ENCODE assay signal across 17 cellular contexts in genomic region chr1:92478393-92478792, GRCh38. TPM values are rescaled to one million over a fixed set of nuclear protein-coding genes. Genes with fewer than 3 reads are reported as not detected.
DNase-seq lines count a peak whose midpoint lies in the region; ATAC-seq and TF ChIP-seq lines count a peak whose summit lies in the region.
"Had no signal": no experiment of that assay in that cellular context is flagged by ENCODE, and none has a peak within 500 bp of the region (broad histone marks: within the 10 kb centered on the region; RNA-seq: fewer than 3 reads in every experiment).

No MANE protein-coding gene starts in this region.

- H3K4me1 ChIP-seq in foreskin keratinocyte, result no peaks in the 10 kb centered on the region
- H3K4me1 ChIP-seq in effector memory CD4-positive, alpha-beta T cell (ENCODE audit: control insufficient read depth, insufficient read depth, low read length, poor library complexity, severe bottlenecking), result peaks cover 20% of the 10 kb centered on the region
- H3K4me1 ChIP-seq in tibial artery, result peaks cover 0 to 33% (median 32%) of the 10 kb centered on the region in 4 donors
- H3K4me1 ChIP-seq: BE2C had no signal

- CTCF ChIA-PET in CD4-positive, alpha-beta T cell (lab: Charles Lee), result no interaction called here
- CTCF ChIA-PET in activated CD4-positive, alpha-beta memory T cell treated with anti-CD3 and anti-CD28 coated beads for 36 hours (lab: Charles Lee), result interaction anchor here (0.7 to 1.6 kb wide), 5 partner anchors 9 to 168 kb away, joined by 3 to 6 read pairs (median 4); partner anchors contain the start of gene GFI1

- no peak for ATAC-seq in CD4-positive, alpha-beta T cell (ENCODE audit: poor library complexity)
- ATAC-seq in foreskin keratinocyte, result peak; percentile 46
- no peak for ATAC-seq in stimulated activated memory B cell treated with anti-CD40 and anti-IgM and Interleukin-4, amounts not matched to agents 10 μg/mL and 1 μg/mL and 100 μg/mL, for 72 hours

- H3K9me3 Mint-ChIP-seq in CD4-positive, alpha-beta T cell, result no peaks in the 10 kb centered on the region
- no peaks in the 10 kb centered on the region for H3K9me3 Mint-ChIP-seq in activated CD4-positive, alpha-beta memory T cell treated with anti-CD3 and anti-CD28 coated beads for 36 hours
- H3K9me3 Mint-ChIP-seq in stimulated activated memory B cell treated with anti-CD40 and anti-IgM and Interleukin-4, amounts not matched to agents 10 μg/mL and 1 μg/mL and 100 μg/mL, for 72 hours, result peaks cover 2% of the 10 kb centered on the region
- H3K9me3 Mint-ChIP-seq: mesothelial cell of epicardium had no signal

- H3K9me3 ChIP-seq in CD4-positive, alpha-beta T cell (ENCODE audit: control insufficient read depth, low read length), result no peaks in the 10 kb centered on the region
- no peaks in the 10 kb centered on the region for H3K9me3 ChIP-seq in effector memory CD4-positive, alpha-beta T cell (ENCODE audit: control insufficient read depth, low read length)
- no peaks in the 10 kb centered on the region for H3K9me3 ChIP-seq in tibial artery
- H3K9me3 ChIP-seq: BE2C, ovary had no signal

- no peaks in the 10 kb centered on the region for H3K36me3 ChIP-seq in effector memory CD4-positive, alpha-beta T cell (ENCODE audit: control insufficient read depth, insufficient read depth, low read length)
- no peaks in the 10 kb centered on the region for H3K36me3 ChIP-seq in tibial artery
- H3K36me3 ChIP-seq: BE2C, ovary had no signal

- TF ChIP-seq CTCF in CD4-positive, alpha-beta T cell (IDR thresholded peaks at IDR 0.05), result no peak
- TF ChIP-seq CTCF in foreskin keratinocyte (conservative IDR thresholded peaks at IDR 0.05) (no peak), tibial artery (IDR thresholded peaks at IDR 0.05) (no peak)

- no peaks in the 10 kb centered on the region for H3K27me3 Mint-ChIP-seq in CD4-positive, alpha-beta T cell
- H3K27me3 Mint-ChIP-seq in activated CD4-positive, alpha-beta memory T cell treated with anti-CD3 and anti-CD28 coated beads for 36 hours, result no peaks in the 10 kb centered on the region
- peaks cover 24% of the 10 kb centered on the region for H3K27me3 Mint-ChIP-seq in stimulated activated memory B cell treated with anti-CD40 and anti-IgM and Interleukin-4, amounts not matched to agents 10 μg/mL and 1 μg/mL and 100 μg/mL, for 72 hours

- no peak overlapping the region for H3K4me3 ChIP-seq in effector memory CD4-positive, alpha-beta T cell (ENCODE audit: insufficient read depth, low read depth, low read length, poor library complexity, severe bottlenecking)
- no peak overlapping the region for H3K4me3 ChIP-seq in tibial artery
- H3K4me3 ChIP-seq: ovary, skin epidermis had no signal

- H3K4me1 Mint-ChIP-seq in CD4-positive, alpha-beta T cell (ENCODE audit: low read depth), result peaks cover 73% of the 10 kb centered on the region
- peaks cover 84% of the 10 kb centered on the region for H3K4me1 Mint-ChIP-seq in activated CD4-positive, alpha-beta memory T cell treated with anti-CD3 and anti-CD28 coated beads for 36 hours (ENCODE audit: low read depth)
- peaks cover 56% of the 10 kb centered on the region for H3K4me1 Mint-ChIP-seq in stimulated activated memory B cell treated with anti-CD40 and anti-IgM and Interleukin-4, amounts not matched to agents 10 μg/mL and 1 μg/mL and 100 μg/mL, for 72 hours

- intact Hi-C loops in CD4-positive, alpha-beta T cell (cut with DNase I, micrococcal nuclease), result no loop called here
- intact Hi-C loops in activated CD4-positive, alpha-beta memory T cell treated with anti-CD3 and anti-CD28 coated beads for 36 hours (cut with micrococcal nuclease), result loop anchor here (2.0 to 10.0 kb wide), 4 partner anchors 14 to 1366 kb away; partner anchors contain the start of gene BTBD8
- intact Hi-C loops in tibial artery (cut with DNase I; ENCODE audit: low total_unique reads), result no loop called here

- POLR2A ChIA-PET in CD4-positive, alpha-beta T cell (lab: Charles Lee), result interaction anchor here (0.7 kb wide), 1 partner anchor 107 kb away, joined by 3 read pairs; no protein-coding TSS in a partner anchor
- POLR2A ChIA-PET in activated CD4-positive, alpha-beta memory T cell treated with anti-CD3 and anti-CD28 coated beads for 36 hours (lab: Charles Lee), result interaction anchor here (0.6 to 2.0 kb wide), 5 partner anchors 59 to 168 kb away, joined by 3 to 5 read pairs (median 3); no protein-coding TSS in a partner anchor

- peak overlapping the region; percentile 64 for H3K27ac Mint-ChIP-seq in CD4-positive, alpha-beta T cell
- H3K27ac Mint-ChIP-seq in activated CD4-positive, alpha-beta memory T cell treated with anti-CD3 and anti-CD28 coated beads for 36 hours, result peak overlapping the region; percentile 89
- H3K27ac Mint-ChIP-seq in stimulated activated memory B cell treated with anti-CD40 and anti-IgM and Interleukin-4, amounts not matched to agents 10 μg/mL and 1 μg/mL and 100 μg/mL, for 72 hours, result no peak overlapping the region
- H3K27ac Mint-ChIP-seq: mesothelial cell of epicardium had no signal

- H3K36me3 Mint-ChIP-seq in CD4-positive, alpha-beta T cell (ENCODE audit: low read depth), result peaks cover 39% of the 10 kb centered on the region
- H3K36me3 Mint-ChIP-seq in activated CD4-positive, alpha-beta memory T cell treated with anti-CD3 and anti-CD28 coated beads for 36 hours, result peaks cover 89% of the 10 kb centered on the region
- H3K36me3 Mint-ChIP-seq in stimulated activated memory B cell treated with anti-CD40 and anti-IgM and Interleukin-4, amounts not matched to agents 10 μg/mL and 1 μg/mL and 100 μg/mL, for 72 hours, result peaks cover 56% of the 10 kb centered on the region
- H3K36me3 Mint-ChIP-seq: mesothelial cell of epicardium had no signal

- DNase-seq in CD4-positive, alpha-beta T cell, result no peak
- DNase-seq in ELR (ENCODE audit: low read depth) (peak; percentile 73), foreskin keratinocyte (peak in 1 of 2 donors; percentile 38), tibial artery (no peak), mesenteric fat pad (ENCODE audit: low spot score) (no peak)
- peak; percentile 54 for DNase-seq in activated CD4-positive, alpha-beta memory T cell treated with anti-CD3 and anti-CD28 coated beads for 36 hours
- DNase-seq in effector memory CD4-positive, alpha-beta T cell, result no peak
- DNase-seq: BE2C, cerebellar nuclear complex, DMS79, HCEC 1CT, NCI-H1930, ovary had no signal

- H3K27ac ChIP-seq in CD4-positive, alpha-beta T cell (ENCODE audit: low read depth, low read length), result no peak overlapping the region
- H3K27ac ChIP-seq in foreskin keratinocyte (no peak overlapping the region), tibial artery (no peak overlapping the region)
- no peak overlapping the region for H3K27ac ChIP-seq in effector memory CD4-positive, alpha-beta T cell (ENCODE audit: insufficient read depth, low read length, poor library complexity, severe bottlenecking)
- H3K27ac ChIP-seq: KMS-11, ovary, skin epidermis had no signal

- H3K4me3 Mint-ChIP-seq in CD4-positive, alpha-beta T cell, result peak overlapping the region; percentile 71
- H3K4me3 Mint-ChIP-seq in activated CD4-positive, alpha-beta memory T cell treated with anti-CD3 and anti-CD28 coated beads for 36 hours, result peak overlapping the region; percentile 66
- H3K4me3 Mint-ChIP-seq in stimulated activated memory B cell treated with anti-CD40 and anti-IgM and Interleukin-4, amounts not matched to agents 10 μg/mL and 1 μg/mL and 100 μg/mL, for 72 hours, result no peak overlapping the region
- H3K4me3 Mint-ChIP-seq: mesothelial cell of epicardium had no signal

- H3K27me3 ChIP-seq in CD4-positive, alpha-beta T cell (ENCODE audit: control insufficient read depth, insufficient read depth, low read length), result no peaks in the 10 kb centered on the region
- peaks cover 100% of the 10 kb centered on the region for H3K27me3 ChIP-seq in foreskin keratinocyte
- no peaks in the 10 kb centered on the region for H3K27me3 ChIP-seq in effector memory CD4-positive, alpha-beta T cell (replicated peaks; ENCODE audit: control insufficient read depth, insufficient read depth, low read length, poor library complexity, severe bottlenecking)
- H3K27me3 ChIP-seq in tibial artery, result peaks cover 0 to 43% of the 10 kb centered on the region in 2 donors
- H3K27me3 ChIP-seq: ovary had no signal

RNA-seq across cellular contexts. Expression of gene GFI1, which starts 8.3 kb away (rescaled TPM):
- 10 to 100 TPM; 13.0 to 15.3 TPM for total RNA-seq in CD4-positive, alpha-beta T cell
- 10 to 100 TPM; 53.3 to 55.3 TPM for total RNA-seq in activated CD4-positive, alpha-beta memory T cell treated with anti-CD3 and anti-CD28 coated beads for 36 hours
- total RNA-seq in foreskin keratinocyte (0.07 and 0.10 TPM in 2 replicates), mesenteric fat pad (0.51 TPM)
- 0.07 TPM in 2 replicates for polyA plus RNA-seq in foreskin keratinocyte

Comparison
In these comparisons a context has a peak if more than half of its experiments do, and no peak if none do; other contexts are left out.
1. DNase-seq: peak in ELR (single experiment) and activated CD4-positive, alpha-beta memory T cell treated with anti-CD3 and anti-CD28 coated beads for 36 hours (single experiment); none in CD4-positive, alpha-beta T cell (0 of 10), effector memory CD4-positive, alpha-beta T cell (0 of 3), tibial artery (0 of 2) and mesenteric fat pad (single experiment).